Comparison of ENCODE assay signal across 26 cellular contexts in the genomic region with DNA sequence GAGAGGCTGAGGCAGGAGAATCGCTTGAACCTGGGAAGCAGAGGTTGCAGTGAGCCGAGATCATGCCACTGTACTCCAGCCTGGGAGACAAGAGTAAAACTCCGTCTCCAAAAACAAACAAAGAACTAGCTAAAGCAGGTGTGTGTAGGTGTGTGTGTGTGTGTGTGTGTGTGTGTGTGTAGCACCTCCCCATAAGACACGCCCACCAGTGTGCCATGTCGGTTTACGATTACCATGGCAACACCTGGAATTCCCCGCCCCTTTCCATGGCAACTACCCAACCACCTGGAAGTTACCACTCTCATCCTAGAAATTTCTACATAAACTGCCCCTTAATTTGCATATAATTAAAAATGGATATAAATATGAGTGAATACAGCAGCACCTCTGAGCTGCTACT.
DNase-seq lines count a peak whose midpoint lies in the region; FAIRE-seq and TF ChIP-seq lines count a peak whose summit lies in the region.
"Had no signal": no experiment of that assay in that cellular context is flagged by ENCODE, and none has a peak within 500 bp of the region (broad histone marks: within the 10 kb centered on the region; RNA-seq: fewer than 3 reads in every experiment).

No MANE protein-coding gene starts in this region.

- H4K8ac ChIP-seq in H1 (ENCODE audit: extremely low read depth, insufficient read depth, low read length) = no peak overlapping the region

- no peaks in the 10 kb centered on the region for H3K9me3 ChIP-seq in H1 (ENCODE audit: insufficient read depth in 2 of 2, low read depth in 1 of 2, low read length in 1 of 2)
- H3K9me3 ChIP-seq: esophagus muscularis mucosa, gastrocnemius medialis, testis, vagina had no signal

- TF ChIP-seq RAD21 in H1 (IDR thresholded peaks at IDR 0.05 in 1 of 2, conservative IDR thresholded peaks at IDR 0.05 in 1 of 2; ENCODE audit: low read depth in 2 of 2, low read length in 2 of 2) = no peak

- CTCF ChIA-PET in H1 (lab: Charles Lee; ENCODE audit: partially characterized antibody) = interaction anchor here (0.6 to 2.2 kb wide), 9 partner anchors 13 to 269 kb away, joined by 3 to 9 read pairs (median 4); a partner anchor contains a TSS

- POLR2A ChIA-PET in H1 (lab: Charles Lee; ENCODE audit: partially characterized antibody) = interaction anchor here (0.5 to 0.7 kb wide), 2 partner anchors 620 to 812 kb away, joined by 3 read pairs; no protein-coding TSS in a partner anchor

- no peak overlapping the region for H2AFZ ChIP-seq in H1 (ENCODE audit: low read length)

- no peak overlapping the region for H4K5ac ChIP-seq in H1 (ENCODE audit: insufficient read length, low read depth, low read length)

- no peak overlapping the region for H2AK5ac ChIP-seq in H1 (ENCODE audit: low read depth, low read length)

- H3K27ac ChIP-seq in H1 (ENCODE audit: low read depth, low read length) = no peak overlapping the region
- H3K27ac ChIP-seq: esophagus muscularis mucosa, gastrocnemius medialis, skin epidermis, testis, vagina had no signal

- DNase-seq in Caki2 (ENCODE audit: low read depth) (peak; percentile 38), GM12865 (ENCODE audit: low read depth) (peak; percentile 55), NCI-H748 (lab: John Stamatoyannopoulos, UW; ENCODE audit: unreplicated experiment) (peak; percentile 61), H1 (ENCODE audit: low read depth in 1 of 2, low spot score in 2 of 2) (no peak), DMS153 treated with DMSO at 0.1 percent for 48 hours (lab: John Stamatoyannopoulos, UW; ENCODE audit: unreplicated experiment) (no peak), NCI-H2081 (lab: John Stamatoyannopoulos, UW) (no peak), superior temporal gyrus (ENCODE audit: extremely low spot score) (no peak)
- DNase-seq: activated CD4-positive, alpha-beta T cell treated with anti-CD3 and anti-CD28 coated beads, Interleukin-2, amount 50 U/mL, for 48 hours; activated CD4-positive, CD25-positive, alpha-beta regulatory T cell; activated effector memory CD4-positive, alpha-beta T cell treated with anti-CD3 and anti-CD28 coated beads, Interleukin-2, amount 50 U/mL, for 16 hours; activated naive CD8-positive, alpha-beta T cell treated with anti-CD3 and anti-CD28 coated beads, Interleukin-2, amount 50 U/mL, for 24 hours; CD4-positive, CD25-positive, alpha-beta regulatory T cell; effector memory CD8-positive, alpha-beta T cell; gastrocnemius medialis; IMR-90; NCI-H1436; NCI-H446; nucleus accumbens; stimulated activated CD4-positive, alpha-beta T cell treated with anti-CD3 and anti-CD28 coated beads, Interleukin-2, amount 100 ng/mL, for 24 hours; T-helper 9 cell; testis had no signal

- no peak overlapping the region for H2BK12ac ChIP-seq in H1 (ENCODE audit: low read depth, low read length)

- H3K27me3 ChIP-seq in H1 (replicated peaks in 1 of 4; ENCODE audit: control insufficient read depth in 3 of 4, extremely low read depth in 1 of 4, insufficient read depth in 3 of 4, low read length in 3 of 4) = no peaks in the 10 kb centered on the region; a peak in 1 of 7 replicates
- H3K27me3 ChIP-seq: testis, vagina had no signal

- H4K20me1 ChIP-seq in H1 (replicated peaks in 1 of 2; ENCODE audit: control insufficient read depth in 1 of 2, insufficient read depth in 2 of 2, low read length in 2 of 2) = no peaks in the 10 kb centered on the region

- H3K23me2 ChIP-seq in H1 (ENCODE audit: low read depth, low read length) = no peaks in the 10 kb centered on the region

- no peak overlapping the region for H3K9ac ChIP-seq in H1 (replicated peaks in 1 of 4; ENCODE audit: extremely low read depth in 1 of 4, low read depth in 3 of 4, low read length in 3 of 4)

- in situ Hi-C loops in Caki2 (cut with HindIII; ENCODE audit: low pct_unique_long_range_greater_than_20kb, low sequenced_read_pairs) = no loop called here

- H3K79me2 ChIP-seq in H1 (ENCODE audit: control insufficient read depth in 1 of 2, insufficient read depth in 2 of 2, low read length in 2 of 2) = no peaks in the 10 kb centered on the region

- H3K23ac ChIP-seq in H1 (ENCODE audit: insufficient read length) = no peak overlapping the region

- FAIRE-seq in H1 (lab: Jason Lieb, UNC) = no peak
- FAIRE-seq: H54 had no signal

- H3K4me3 ChIP-seq in GM12865 (ENCODE audit: low read depth, low read length) = no peak overlapping the region
- no peak overlapping the region for H3K4me3 ChIP-seq in H1 (ENCODE audit: extremely low read depth in 1 of 4, insufficient read depth in 2 of 4, low read depth in 3 of 4, low read length in 4 of 4)
- H3K4me3 ChIP-seq: esophagus muscularis mucosa, gastrocnemius medialis, lung, skin epidermis, testis, vagina had no signal

- no peak overlapping the region for H2BK20ac ChIP-seq in H1 (ENCODE audit: low read length)

- H3K79me1 ChIP-seq in H1 (ENCODE audit: low read depth, low read length) = no peaks in the 10 kb centered on the region

- no peak for TF ChIP-seq EP300 in H1 (IDR thresholded peaks at IDR 0.05; ENCODE audit: borderline replicate concordance in 1 of 2, low read depth in 2 of 2, low read length in 2 of 2)

- H3K4me1 ChIP-seq in H1 (replicated peaks in 1 of 4; ENCODE audit: control insufficient read depth in 3 of 4, insufficient read depth in 4 of 4, low read length in 3 of 4) = peaks cover 0 to 4% (median 2%) of the 10 kb centered on the region in 4 experiments; a peak in 4 of 7 replicates
- H3K4me1 ChIP-seq: esophagus muscularis mucosa, gastrocnemius medialis, testis, vagina had no signal

- WGBS in H1 (ENCODE audit: extremely low coverage in 1 of 2, insufficient coverage in 1 of 2, insufficient read length in 1 of 2, insufficient replicate concordance in 2 of 2, low coverage in 1 of 2, low lambda C conversion rate in 2 of 2, missing lambda C conversion rate in 1 of 2), 2 experiments = 84% methylated on average over 7 of the region's 7 CpGs; no CpG with 5 or more reads in 1 of the 2 experiments

- no peak overlapping the region for H3K56ac ChIP-seq in H1 (replicated peaks; ENCODE audit: insufficient read length, low read depth, low read length)

- H3K36me3 ChIP-seq in H1 (ENCODE audit: control insufficient read depth in 2 of 4, insufficient read depth in 4 of 4, low read length in 3 of 4) = no peaks in the 10 kb centered on the region
- H3K36me3 ChIP-seq: esophagus muscularis mucosa, gastrocnemius medialis, vagina had no signal

- H2BK15ac ChIP-seq in H1 (ENCODE audit: low read length) = no peak overlapping the region

- TF ChIP-seq CTCF in GM12865 (IDR thresholded peaks at IDR 0.05; ENCODE audit: insufficient read depth, low read depth, low read length, missing control alignments) (no peak), H1 (IDR thresholded peaks at IDR 0.05; ENCODE audit: control extremely low read depth in 1 of 3, insufficient read depth in 1 of 3, low read depth in 1 of 3, low read length in 3 of 3) (no peak)

- no peak overlapping the region for H3K18ac ChIP-seq in H1 (ENCODE audit: extremely low read depth, low read length)

- TF ChIP-seq POLR2A in H1 (IDR thresholded peaks at IDR 0.05; ENCODE audit: control extremely low read depth in 1 of 2, low read depth in 2 of 2, low read length in 2 of 2) = no peak

- no peak overlapping the region for H2BK120ac ChIP-seq in H1 (replicated peaks; ENCODE audit: low read depth, low read length)

- H2BK5ac ChIP-seq in H1 (ENCODE audit: low read depth, low read length) = no peak overlapping the region

- H3K4me2 ChIP-seq in H1 (ENCODE audit: insufficient read depth in 1 of 2, low read depth in 2 of 2, low read length in 2 of 2) = no peak overlapping the region

- no peak overlapping the region for H3K4ac ChIP-seq in H1 (replicated peaks; ENCODE audit: insufficient read length, low read depth, low read length)

- H4K91ac ChIP-seq in H1 (replicated peaks; ENCODE audit: insufficient read length, low read length) = no peak overlapping the region

- no peak overlapping the region for H3K14ac ChIP-seq in H1 (ENCODE audit: insufficient read length)

TF ChIP-seq in H1, 55 proteins besides CTCF, POLR2A, EP300 and RAD21:
- TF ChIP-seq POLR2AphosphoS5 (IDR thresholded peaks at IDR 0.05; ENCODE audit: low read depth, low read length) = no peak
- TF ChIP-seq, protein P1, sequence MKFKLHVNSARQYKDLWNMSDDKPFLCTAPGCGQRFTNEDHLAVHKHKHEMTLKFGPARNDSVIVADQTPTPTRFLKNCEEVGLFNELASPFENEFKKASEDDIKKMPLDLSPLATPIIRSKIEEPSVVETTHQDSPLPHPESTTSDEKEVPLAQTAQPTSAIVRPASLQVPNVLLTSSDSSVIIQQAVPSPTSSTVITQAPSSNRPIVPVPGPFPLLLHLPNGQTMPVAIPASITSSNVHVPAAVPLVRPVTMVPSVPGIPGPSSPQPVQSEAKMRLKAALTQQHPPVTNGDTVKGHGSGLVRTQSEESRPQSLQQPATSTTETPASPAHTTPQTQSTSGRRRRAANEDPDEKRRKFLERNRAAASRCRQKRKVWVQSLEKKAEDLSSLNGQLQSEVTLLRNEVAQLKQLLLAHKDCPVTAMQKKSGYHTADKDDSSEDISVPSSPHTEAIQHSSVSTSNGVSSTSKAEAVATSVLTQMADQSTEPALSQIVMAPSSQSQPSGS (IDR thresholded peaks at IDR 0.05; ENCODE audit: low read length) = no peak
- TF ChIP-seq TEAD4 (IDR thresholded peaks at IDR 0.05; ENCODE audit: low read depth, low read length) = 0 out of 2 replicates have a peak, but pooled peaks have one; percentile 25
- no peak for TF ChIP-seq ASH2L (IDR thresholded peaks at IDR 0.05; ENCODE audit: low read length)
- no peak for TF ChIP-seq TCF12 (IDR thresholded peaks at IDR 0.05; ENCODE audit: low read depth, low read length)
- no peak for TF ChIP-seq CHD2 (IDR thresholded peaks at IDR 0.05; ENCODE audit: low read length)

Comparison
In these comparisons a context has a peak if more than half of its experiments do, and no peak if none do; other contexts are left out.
1. DNase-seq: peak in Caki2 (single experiment), GM12865 (single experiment) and NCI-H748 (single experiment); none in H1 (0 of 2), DMS153 treated with DMSO at 0.1 percent for 48 hours (single experiment), NCI-H2081 (0 of 2) and superior temporal gyrus (single experiment).